In the genomic region with DNA sequence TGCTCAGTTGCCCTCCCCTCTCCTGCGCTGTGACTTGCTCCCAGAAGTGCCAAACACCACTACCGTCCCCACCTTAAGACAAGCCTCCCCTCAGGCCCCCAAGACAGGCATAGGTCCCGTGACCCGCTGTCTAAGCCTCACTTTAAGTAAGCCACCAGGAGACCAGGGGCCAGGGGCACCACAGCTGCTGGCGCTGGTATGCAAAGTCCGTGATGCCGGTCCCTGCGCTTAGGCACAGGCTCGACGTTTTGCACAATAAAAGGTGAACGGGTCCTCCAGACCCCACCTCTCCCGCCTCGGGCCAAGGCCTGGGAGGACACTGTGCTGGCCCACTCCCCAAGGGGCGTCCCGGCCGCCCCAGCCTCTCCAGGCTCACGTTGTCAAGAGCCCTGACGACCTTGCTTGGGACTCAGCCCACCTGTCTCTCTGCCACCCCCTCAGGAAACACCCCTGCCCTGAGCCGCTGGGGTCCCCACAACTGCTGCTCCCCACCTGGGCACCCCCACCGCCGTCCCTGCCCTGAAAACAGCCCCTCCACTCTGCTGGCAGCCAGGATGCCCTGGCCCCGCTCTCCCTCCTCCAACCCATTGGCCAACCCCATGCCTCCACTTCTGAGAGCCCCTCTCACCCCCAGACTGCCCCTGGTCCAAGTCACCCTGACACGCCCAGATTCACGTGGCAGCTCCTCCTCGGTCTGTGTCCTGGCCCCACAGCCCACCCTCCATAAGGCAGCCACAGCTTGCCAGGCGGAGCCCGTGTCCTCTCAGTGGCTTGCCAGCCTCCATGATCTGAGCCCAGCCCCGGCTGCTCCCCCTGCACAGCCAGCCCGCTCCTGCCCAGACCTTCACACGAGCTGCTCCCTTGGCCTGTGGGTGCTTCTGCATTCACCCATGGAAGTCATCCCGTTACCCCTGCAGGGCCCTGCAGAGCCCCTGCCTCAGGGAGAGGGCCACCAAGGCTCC, we compare ENCODE assay signal across 1 cellular context.
TF ChIP-seq lines count a peak whose summit lies in the region.

No MANE protein-coding gene starts in this region.

TF ChIP-seq in WTC11, 78 proteins besides CTCF, POLR2A, EP300 and RAD21 (continued from another document):
- TF ChIP-seq, protein P1, sequence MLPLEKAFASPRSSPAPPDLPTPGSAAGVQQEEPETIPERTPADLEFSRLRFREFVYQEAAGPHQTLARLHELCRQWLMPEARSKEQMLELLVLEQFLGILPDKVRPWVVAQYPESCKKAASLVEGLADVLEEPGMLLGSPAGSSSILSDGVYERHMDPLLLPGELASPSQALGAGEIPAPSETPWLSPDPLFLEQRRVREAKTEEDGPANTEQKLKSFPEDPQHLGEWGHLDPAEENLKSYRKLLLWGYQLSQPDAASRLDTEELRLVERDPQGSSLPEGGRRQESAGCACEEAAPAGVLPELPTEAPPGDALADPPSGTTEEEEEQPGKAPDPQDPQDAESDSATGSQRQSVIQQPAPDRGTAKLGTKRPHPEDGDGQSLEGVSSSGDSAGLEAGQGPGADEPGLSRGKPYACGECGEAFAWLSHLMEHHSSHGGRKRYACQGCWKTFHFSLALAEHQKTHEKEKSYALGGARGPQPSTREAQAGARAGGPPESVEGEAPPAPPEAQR (CRISPR knock-in tag; IDR thresholded peaks at IDR 0.05) = no peak
- TF ChIP-seq PRRX2 (CRISPR knock-in tag; IDR thresholded peaks at IDR 0.05) (no peak), ETV6 (CRISPR knock-in tag; IDR thresholded peaks at IDR 0.05) (no peak), SMAD4 (CRISPR knock-in tag; IDR thresholded peaks at IDR 0.05) (no peak), FOXK1 (CRISPR knock-in tag; IDR thresholded peaks at IDR 0.05) (no peak), NR1H2 (CRISPR knock-in tag; IDR thresholded peaks at IDR 0.05) (no peak), ZBTB21 (CRISPR knock-in tag; IDR thresholded peaks at IDR 0.05; ENCODE audit: borderline replicate concordance) (no peak), NFYB (CRISPR knock-in tag; conservative IDR thresholded peaks at IDR 0.05; ENCODE audit: low read depth) (no peak), GRHL2 (CRISPR knock-in tag; IDR thresholded peaks at IDR 0.05; ENCODE audit: insufficient replicate concordance, severe bottlenecking) (no peak), SOX15 (CRISPR knock-in tag; IDR thresholded peaks at IDR 0.05) (no peak), FOXP1 (CRISPR knock-in tag; IDR thresholded peaks at IDR 0.05; ENCODE audit: borderline replicate concordance) (no peak)
- TF ChIP-seq, protein P2, sequence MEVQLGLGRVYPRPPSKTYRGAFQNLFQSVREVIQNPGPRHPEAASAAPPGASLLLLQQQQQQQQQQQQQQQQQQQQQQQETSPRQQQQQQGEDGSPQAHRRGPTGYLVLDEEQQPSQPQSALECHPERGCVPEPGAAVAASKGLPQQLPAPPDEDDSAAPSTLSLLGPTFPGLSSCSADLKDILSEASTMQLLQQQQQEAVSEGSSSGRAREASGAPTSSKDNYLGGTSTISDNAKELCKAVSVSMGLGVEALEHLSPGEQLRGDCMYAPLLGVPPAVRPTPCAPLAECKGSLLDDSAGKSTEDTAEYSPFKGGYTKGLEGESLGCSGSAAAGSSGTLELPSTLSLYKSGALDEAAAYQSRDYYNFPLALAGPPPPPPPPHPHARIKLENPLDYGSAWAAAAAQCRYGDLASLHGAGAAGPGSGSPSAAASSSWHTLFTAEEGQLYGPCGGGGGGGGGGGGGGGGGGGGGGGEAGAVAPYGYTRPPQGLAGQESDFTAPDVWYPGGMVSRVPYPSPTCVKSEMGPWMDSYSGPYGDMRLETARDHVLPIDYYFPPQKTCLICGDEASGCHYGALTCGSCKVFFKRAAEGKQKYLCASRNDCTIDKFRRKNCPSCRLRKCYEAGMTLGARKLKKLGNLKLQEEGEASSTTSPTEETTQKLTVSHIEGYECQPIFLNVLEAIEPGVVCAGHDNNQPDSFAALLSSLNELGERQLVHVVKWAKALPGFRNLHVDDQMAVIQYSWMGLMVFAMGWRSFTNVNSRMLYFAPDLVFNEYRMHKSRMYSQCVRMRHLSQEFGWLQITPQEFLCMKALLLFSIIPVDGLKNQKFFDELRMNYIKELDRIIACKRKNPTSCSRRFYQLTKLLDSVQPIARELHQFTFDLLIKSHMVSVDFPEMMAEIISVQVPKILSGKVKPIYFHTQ (CRISPR knock-in tag; IDR thresholded peaks at IDR 0.05) = no peak
- TF ChIP-seq, protein P3, sequence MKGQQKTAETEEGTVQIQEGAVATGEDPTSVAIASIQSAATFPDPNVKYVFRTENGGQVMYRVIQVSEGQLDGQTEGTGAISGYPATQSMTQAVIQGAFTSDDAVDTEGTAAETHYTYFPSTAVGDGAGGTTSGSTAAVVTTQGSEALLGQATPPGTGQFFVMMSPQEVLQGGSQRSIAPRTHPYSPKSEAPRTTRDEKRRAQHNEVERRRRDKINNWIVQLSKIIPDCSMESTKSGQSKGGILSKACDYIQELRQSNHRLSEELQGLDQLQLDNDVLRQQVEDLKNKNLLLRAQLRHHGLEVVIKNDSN (CRISPR knock-in tag; IDR thresholded peaks at IDR 0.05) = no peak
- TF ChIP-seq, protein P4, sequence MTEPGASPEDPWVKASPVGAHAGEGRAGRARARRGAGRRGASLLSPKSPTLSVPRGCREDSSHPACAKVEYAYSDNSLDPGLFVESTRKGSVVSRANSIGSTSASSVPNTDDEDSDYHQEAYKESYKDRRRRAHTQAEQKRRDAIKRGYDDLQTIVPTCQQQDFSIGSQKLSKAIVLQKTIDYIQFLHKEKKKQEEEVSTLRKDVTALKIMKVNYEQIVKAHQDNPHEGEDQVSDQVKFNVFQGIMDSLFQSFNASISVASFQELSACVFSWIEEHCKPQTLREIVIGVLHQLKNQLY (CRISPR knock-in tag; IDR thresholded peaks at IDR 0.05) = no peak
- TF ChIP-seq, protein P5, sequence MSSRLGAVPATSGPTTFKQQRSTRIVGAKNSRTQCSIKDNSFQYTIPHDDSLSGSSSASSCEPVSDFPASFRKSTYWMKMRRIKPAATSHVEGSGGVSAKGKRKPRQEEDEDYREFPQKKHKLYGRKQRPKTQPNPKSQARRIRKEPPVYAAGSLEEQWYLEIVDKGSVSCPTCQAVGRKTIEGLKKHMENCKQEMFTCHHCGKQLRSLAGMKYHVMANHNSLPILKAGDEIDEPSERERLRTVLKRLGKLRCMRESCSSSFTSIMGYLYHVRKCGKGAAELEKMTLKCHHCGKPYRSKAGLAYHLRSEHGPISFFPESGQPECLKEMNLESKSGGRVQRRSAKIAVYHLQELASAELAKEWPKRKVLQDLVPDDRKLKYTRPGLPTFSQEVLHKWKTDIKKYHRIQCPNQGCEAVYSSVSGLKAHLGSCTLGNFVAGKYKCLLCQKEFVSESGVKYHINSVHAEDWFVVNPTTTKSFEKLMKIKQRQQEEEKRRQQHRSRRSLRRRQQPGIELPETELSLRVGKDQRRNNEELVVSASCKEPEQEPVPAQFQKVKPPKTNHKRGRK (CRISPR knock-in tag; IDR thresholded peaks at IDR 0.05; ENCODE audit: borderline replicate concordance) = no peak
